ENCODE assay signal across 35 cellular contexts in the genomic region with DNA sequence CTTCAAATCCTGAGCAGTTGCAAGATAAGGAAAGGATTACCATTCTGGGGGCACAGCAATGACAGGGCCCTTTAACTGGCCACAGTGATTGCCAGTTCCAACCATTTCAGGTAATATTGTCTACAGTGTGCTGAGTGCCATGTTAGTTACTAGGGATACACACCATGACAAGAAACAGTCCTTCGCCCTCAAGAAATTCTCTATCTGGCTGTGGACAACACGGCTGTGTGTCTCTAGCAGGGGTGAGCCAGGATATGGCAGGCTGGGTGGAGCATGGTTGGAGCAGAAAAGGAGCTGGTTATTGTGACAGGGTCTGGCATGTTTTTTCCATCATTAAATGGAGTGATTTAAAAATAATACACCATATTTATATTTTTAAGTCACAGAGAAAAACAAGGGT. TPM values are rescaled to one million over a fixed set of nuclear protein-coding genes. Genes with fewer than 3 reads are reported as not detected.
"Had no signal": no experiment of that assay in that cellular context is flagged by ENCODE, and none has a peak within 500 bp of the region (broad histone marks: within the 10 kb centered on the region; RNA-seq: fewer than 3 reads in every experiment).

No MANE protein-coding gene starts in this region.

- H3K36me3 Mint-ChIP-seq: stimulated activated effector memory CD8-positive, alpha-beta T cell treated with anti-CD3 and anti-CD28 coated beads, Interleukin-12 subunit alpha, Interleukin-12 subunit beta, amount 100 ng/mL, for 72 hours had no signal

- H3K4me1 Mint-ChIP-seq: central memory CD8-positive, alpha-beta T cell had no signal

- H3K9me3 Mint-ChIP-seq: central memory CD8-positive, alpha-beta T cell; dendritic cell treated with granulocyte-macrophage colony-stimulating factor and Interleukin-4, amounts not matched to agents 40 ng/mL and 50 ng/mL, for 4 days; stimulated activated effector memory CD8-positive, alpha-beta T cell treated with anti-CD3 and anti-CD28 coated beads, Interleukin-12 subunit alpha, Interleukin-12 subunit beta, amount 100 ng/mL, for 72 hours had no signal

- H3K27me3 ChIP-seq: colonic mucosa, esophagus muscularis mucosa, foreskin keratinocyte, gastroesophageal sphincter, left lung, ovary, sigmoid colon, stomach, testis, tibial artery, upper lobe of left lung had no signal

- H3K27ac Mint-ChIP-seq: dendritic cell treated with granulocyte-macrophage colony-stimulating factor and Interleukin-4, amounts not matched to agents 40 ng/mL and 50 ng/mL, for 4 days; naive thymus-derived CD8-positive, alpha-beta T cell; stimulated activated effector memory CD8-positive, alpha-beta T cell treated with anti-CD3 and anti-CD28 coated beads, Interleukin-12 subunit alpha, Interleukin-12 subunit beta, amount 100 ng/mL, for 72 hours had no signal

- H3K4me3 ChIP-seq: colonic mucosa, esophagus muscularis mucosa, gastroesophageal sphincter, left lung, lower lobe of right lung, ovary, sigmoid colon, stomach, testis, tibial artery, upper lobe of left lung had no signal

- H3K36me3 ChIP-seq: colonic mucosa, esophagus muscularis mucosa, gastroesophageal sphincter, left lung, lower lobe of right lung, ovary, sigmoid colon, stomach, tibial artery, upper lobe of left lung had no signal

- H3K27ac ChIP-seq: colonic mucosa, esophagus muscularis mucosa, foreskin keratinocyte, gastroesophageal sphincter, left lung, lower lobe of right lung, ovary, sigmoid colon, stomach, tibial artery, upper lobe of left lung had no signal

- H3K9me3 ChIP-seq: colonic mucosa, esophagus muscularis mucosa, gastroesophageal sphincter, left lung, lower lobe of right lung, ovary, sigmoid colon, stomach, testis, tibial artery, upper lobe of left lung had no signal

- H3K4me1 ChIP-seq: colonic mucosa, foreskin keratinocyte, left lung, upper lobe of left lung had no signal

- DNase-seq: colonic mucosa; effector memory CD4-positive, alpha-beta T cell; foreskin keratinocyte; glutamatergic neuron; kidney; left cardiac atrium; left lung; lower lobe of right lung; naive thymus-derived CD8-positive, alpha-beta T cell; occipital lobe; ovary; sigmoid colon; stimulated activated CD4-positive, alpha-beta T cell treated with anti-CD3 and anti-CD28 coated beads, Interleukin-2, amount 100 ng/mL, for 24 hours; stimulated activated CD4-positive, alpha-beta T cell treated with anti-CD3 and anti-CD28 coated beads, Interleukin-4, amount 100 ng/mL, for 24 hours; stimulated activated naive CD4-positive, alpha-beta T cell treated with Interleukin-2 at 50 U/mL for 16 hours; stomach; testis; tibial artery; upper lobe of left lung had no signal

- FAIRE-seq: endothelial cell of umbilical vein, kidney, urothelium cell line had no signal

- ATAC-seq: foreskin keratinocyte; gastroesophageal sphincter; left lung; lower lobe of right lung; naive thymus-derived CD8-positive, alpha-beta T cell; stimulated activated effector memory CD8-positive, alpha-beta T cell treated with anti-CD3 and anti-CD28 coated beads, Interleukin-12 subunit alpha, Interleukin-12 subunit beta, amount 100 ng/mL, for 72 hours had no signal

- H3K27me3 Mint-ChIP-seq: central memory CD8-positive, alpha-beta T cell; dendritic cell treated with granulocyte-macrophage colony-stimulating factor and Interleukin-4, amounts not matched to agents 40 ng/mL and 50 ng/mL, for 4 days; naive thymus-derived CD8-positive, alpha-beta T cell had no signal

- H3K4me3 Mint-ChIP-seq: central memory CD8-positive, alpha-beta T cell; dendritic cell treated with granulocyte-macrophage colony-stimulating factor and Interleukin-4, amounts not matched to agents 40 ng/mL and 50 ng/mL, for 4 days; naive thymus-derived CD8-positive, alpha-beta T cell; stimulated activated effector memory CD8-positive, alpha-beta T cell treated with anti-CD3 and anti-CD28 coated beads, Interleukin-12 subunit alpha, Interleukin-12 subunit beta, amount 100 ng/mL, for 72 hours had no signal

RNA-seq across cellular contexts. Expression of gene TSPYL6, which starts 31.0 kb away (rescaled TPM):
- total RNA-seq: chondrocyte; colonic mucosa; endothelial cell of umbilical vein; epithelial cell of proximal tubule; esophagus muscularis mucosa; fibroblast of lung; foreskin keratinocyte; kidney; left cardiac atrium; left lung; lower lobe of right lung; mesenteric fat pad; myocyte; naive thymus-derived CD8-positive, alpha-beta T cell; posterior vena cava; pulmonary artery endothelial cell; skeletal muscle tissue; stomach had no signal
- polyA plus RNA-seq: fibroblast of lung; foreskin keratinocyte; naive thymus-derived CD8-positive, alpha-beta T cell; neural cell; sigmoid colon; stomach had no signal
